Comparison of ENCODE assay signal across 15 cellular contexts in genomic region chr12:78928200-78929074, GRCh38.
DNase-seq lines count a peak whose midpoint lies in the region; ATAC-seq and TF ChIP-seq lines count a peak whose summit lies in the region.
"Had no signal": no experiment of that assay in that cellular context is flagged by ENCODE, and none has a peak within 500 bp of the region (broad histone marks: within the 10 kb centered on the region; RNA-seq: fewer than 3 reads in every experiment).

No MANE protein-coding gene starts in this region.

- H3K4me1 ChIP-seq in A673 (ENCODE audit: insufficient read depth, low read length, poor library complexity, severe bottlenecking) (peaks cover 71% of the 10 kb centered on the region), testis (no peaks in the 10 kb centered on the region)

- no peak overlapping the region for H3K4me3 ChIP-seq in A673 (ENCODE audit: low read depth, low read length, poor library complexity, severe bottlenecking)
- H3K4me3 ChIP-seq in fibroblast of villous mesenchyme (ENCODE audit: low read depth, low read length), result no peak overlapping the region
- no peak overlapping the region for H3K4me3 ChIP-seq in testis
- H3K4me3 ChIP-seq: dorsolateral prefrontal cortex had no signal

- POLR2A ChIA-PET in A673 (lab: Charles Lee; ENCODE audit: low non-redundant PET), result no interaction called here

- WGBS in testis, 2 donors, result 83 to 87% methylated on average over 5 of the region's 5 CpGs

- no peak for TF ChIP-seq POLR2A in testis (IDR thresholded peaks at IDR 0.05)

- DNase-seq in A673 (ENCODE audit: low spot score), result peak; percentile 64
- peak; percentile 75 for DNase-seq in HCEC 1CT
- DNase-seq in fibroblast of villous mesenchyme (ENCODE audit: low read depth), result peak; percentile 0
- DNase-seq in testis, result no peak
- DNase-seq in DMS153 treated with DMSO at 0.1 percent for 48 hours (lab: John Stamatoyannopoulos, UW; ENCODE audit: unreplicated experiment), result no peak
- DNase-seq in activated CD4-positive, alpha-beta T cell treated with anti-CD3 and anti-CD28 coated beads, Interleukin-2, amount 50 U/mL, for 48 hours, result no peak
- DNase-seq: activated naive CD8-positive, alpha-beta T cell treated with anti-CD3 and anti-CD28 coated beads for 36 hours; dorsolateral prefrontal cortex; hippocampal formation; MM.1S; NCI-H2171 treated with DMSO at 0.1 percent for 48 hours; stimulated activated CD4-positive, alpha-beta T cell treated with anti-CD3 and anti-CD28 coated beads, Interleukin-15, amount 100 ng/mL, for 24 hours had no signal

- H3K27ac ChIP-seq in A673 (ENCODE audit: low read depth, low read length, poor library complexity, severe bottlenecking) (peak overlapping the region; percentile 67), testis (no peak overlapping the region)

- no TSS peak for BruUV-seq in A673 (replicated peaks; lab: Mats Ljungman, UMichigan)

- peak; percentile 94 for ATAC-seq in SK-N-SH treated with all-trans-retinoic acid at 6 μM for 48 hours
- ATAC-seq in HG03439 (IDR thresholded peaks at IDR 0.05; ENCODE audit: unreplicated experiment), result no peak
- ATAC-seq: Right ventricle myocardium inferior had no signal

- CTCF ChIA-PET in A673 (lab: Charles Lee), result no interaction called here

- H3K9me3 ChIP-seq in A673 (ENCODE audit: low read depth, low read length, poor library complexity, severe bottlenecking) (no peaks in the 10 kb centered on the region), testis (no peaks in the 10 kb centered on the region)

- intact Hi-C loops in A673 (cut with micrococcal nuclease; ENCODE audit: unreplicated experiment) (no loop called here), testis (cut with DNase I; ENCODE audit: low total_unique reads) (no loop called here)

- H3K27me3 ChIP-seq in A673 (replicated peaks; ENCODE audit: insufficient read depth, low read depth, low read length, poor library complexity) (no peaks in the 10 kb centered on the region), testis (no peaks in the 10 kb centered on the region)
- H3K27me3 ChIP-seq: dorsolateral prefrontal cortex had no signal

- TF ChIP-seq CTCF in A673 (conservative IDR thresholded peaks at IDR 0.05; ENCODE audit: low read depth, low read length), result no peak
- TF ChIP-seq CTCF in fibroblast of villous mesenchyme (IDR thresholded peaks at IDR 0.05; ENCODE audit: insufficient read depth, low read depth, low read length), result no peak
- TF ChIP-seq CTCF in testis (IDR thresholded peaks at IDR 0.05), result no peak

- peaks cover 19% of the 10 kb centered on the region for H3K36me3 ChIP-seq in A673 (ENCODE audit: insufficient read depth, low read length, poor library complexity, severe bottlenecking)
- no peaks in the 10 kb centered on the region for H3K36me3 ChIP-seq in testis (ENCODE audit: low read depth, missing control alignments)

TF ChIP-seq in SK-N-SH treated with all-trans-retinoic acid at 6 μM for 48 hours, 23 proteins besides CTCF, POLR2A, EP300 and RAD21:
- TF ChIP-seq PPARA (CRISPR knock-in tag; IDR thresholded peaks at IDR 0.05; ENCODE audit: borderline replicate concordance), result no peak
- peak; percentile 31; the same call in 1 of the 2 replicates for TF ChIP-seq TOX (CRISPR knock-in tag; IDR thresholded peaks at IDR 0.05; ENCODE audit: borderline replicate concordance)
- TF ChIP-seq ZC3H10 (CRISPR knock-in tag; IDR thresholded peaks at IDR 0.05), result peak; percentile 59; the same call in 1 of the 2 replicates
- peak; percentile 48; the same call in 1 of the 2 replicates for TF ChIP-seq ZFP3 (CRISPR knock-in tag; IDR thresholded peaks at IDR 0.05)
- TF ChIP-seq POU6F1 (CRISPR knock-in tag; IDR thresholded peaks at IDR 0.05; ENCODE audit: borderline replicate concordance, low read depth), result no peak
- TF ChIP-seq ISL1 (CRISPR knock-in tag; IDR thresholded peaks at IDR 0.05), result peak; percentile 85
- TF ChIP-seq RARB (CRISPR knock-in tag; IDR thresholded peaks at IDR 0.05), result no peak
- no peak for TF ChIP-seq ZFP30 (CRISPR knock-in tag; IDR thresholded peaks at IDR 0.05)
- TF ChIP-seq ZNF8 (CRISPR knock-in tag; IDR thresholded peaks at IDR 0.05), result no peak
- no peak for TF ChIP-seq TSHZ2 (CRISPR knock-in tag; IDR thresholded peaks at IDR 0.05)

Comparison
In these comparisons a context has a peak if more than half of its experiments do, and no peak if none do; other contexts are left out.
1. DNase-seq: peak in A673 (single experiment), HCEC 1CT (single experiment) and fibroblast of villous mesenchyme (single experiment); none in testis (single experiment), DMS153 treated with DMSO at 0.1 percent for 48 hours (single experiment) and activated CD4-positive, alpha-beta T cell treated with anti-CD3 and anti-CD28 coated beads, Interleukin-2, amount 50 U/mL, for 48 hours (0 of 2).